ENCODE assay signal across 9 cellular contexts in the genomic region with DNA sequence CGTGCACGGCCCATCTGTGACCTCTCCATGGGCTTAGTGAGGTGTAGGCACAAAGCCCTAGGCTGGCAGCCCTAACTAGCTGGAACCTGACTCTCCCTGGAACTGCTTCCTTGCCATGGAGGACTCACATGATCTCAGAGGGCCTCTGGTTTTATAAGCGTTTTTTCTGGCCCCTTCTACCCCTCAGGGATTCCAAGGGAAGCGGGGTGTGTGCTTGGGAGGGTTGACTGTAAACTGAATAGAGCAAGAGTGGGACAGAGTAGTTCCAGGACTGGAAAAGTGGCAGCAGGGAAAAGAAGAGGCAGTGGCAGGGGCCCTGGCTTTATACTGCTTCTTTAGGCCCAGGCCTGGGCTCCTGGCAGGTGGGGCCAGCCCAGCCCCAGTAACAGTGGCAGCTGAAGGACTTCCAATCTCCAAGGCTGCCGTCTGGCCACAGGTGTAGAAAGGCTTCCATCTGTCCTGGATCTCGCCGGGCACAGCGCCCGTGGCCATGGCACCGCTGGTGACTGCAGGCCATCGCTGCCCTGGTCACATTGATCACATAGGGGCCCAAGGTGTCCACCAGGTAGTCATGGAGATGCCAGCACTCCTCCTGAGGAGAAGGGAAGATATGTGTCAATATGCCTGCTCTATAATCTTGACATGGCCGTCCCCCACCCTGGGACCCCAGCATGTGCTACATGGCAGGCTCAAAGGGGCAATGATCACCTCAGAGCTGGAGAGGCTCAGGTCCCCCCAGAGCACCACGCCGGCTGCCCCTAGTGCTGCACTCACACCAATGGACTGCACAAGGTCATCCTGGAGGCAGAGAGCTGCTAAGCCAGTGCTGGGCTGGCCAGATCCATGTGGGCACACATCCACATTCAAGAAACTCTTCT. TPM values are rescaled to one million over a fixed set of nuclear protein-coding genes. Genes with fewer than 3 reads are reported as not detected.
DNase-seq lines count a peak whose midpoint lies in the region; ATAC-seq and TF ChIP-seq lines count a peak whose summit lies in the region.
"Had no signal": no experiment of that assay in that cellular context is flagged by ENCODE, and none has a peak within 500 bp of the region (broad histone marks: within the 10 kb centered on the region; RNA-seq: fewer than 3 reads in every experiment).

No MANE protein-coding gene starts in this region.

- peak overlapping the region; percentile 68 for H3K4me3 Mint-ChIP-seq in mesothelial cell of epicardium

- no peak for TF ChIP-seq CTCF in cardiac muscle cell (IDR thresholded peaks at IDR 0.05; ENCODE audit: low read depth, low read length)
- no peak for TF ChIP-seq CTCF in cardiac fibroblast (IDR thresholded peaks at IDR 0.05; ENCODE audit: low read depth, low read length)
- TF ChIP-seq CTCF in mesothelial cell of epicardium (IDR thresholded peaks at IDR 0.05; ENCODE audit: unreplicated experiment): no peak
- TF ChIP-seq CTCF in vagina (IDR thresholded peaks at IDR 0.05): no peak

- peaks cover 16% of the 10 kb centered on the region for H3K4me1 Mint-ChIP-seq in mesothelial cell of epicardium

- H3K4me1 ChIP-seq in cardiac muscle cell (ENCODE audit: low read depth) (peaks cover 4% of the 10 kb centered on the region), vagina (peaks cover 36% of the 10 kb centered on the region)

- H3K27ac Mint-ChIP-seq in mesothelial cell of epicardium: peak overlapping the region; percentile 94

- H3K9me3 Mint-ChIP-seq in mesothelial cell of epicardium: no peaks in the 10 kb centered on the region

- H3K4me3 ChIP-seq in cardiac muscle cell: peak overlapping the region; percentile 9
- H3K4me3 ChIP-seq in cardiac fibroblast (replicated peaks in 1 of 2; ENCODE audit: low read depth in 2 of 2, low read length in 2 of 2): peak overlapping the region; percentile 43 to 89
- peak overlapping the region; percentile 77 to 84 for H3K4me3 ChIP-seq in vagina

- intact Hi-C loops in cardiac septum (cut with DNase I): no loop called here
- intact Hi-C loops in vagina (cut with DNase I): no loop called here

- H3K27me3 ChIP-seq in cardiac muscle cell (no peaks in the 10 kb centered on the region), vagina (no peaks in the 10 kb centered on the region)

- no peaks in the 10 kb centered on the region for H3K27me3 Mint-ChIP-seq in mesothelial cell of epicardium (ENCODE audit: low read depth)

- no peaks in the 10 kb centered on the region for H3K36me3 ChIP-seq in cardiac muscle cell
- H3K36me3 ChIP-seq in vagina: peaks cover 0 to 27% of the 10 kb centered on the region in 2 donors

- DNase-seq in cardiac muscle cell (ENCODE audit: low read depth in 1 of 2, low spot score in 1 of 2): no peak
- no peak for DNase-seq in cardiac septum (ENCODE audit: low spot score)
- no peak for DNase-seq in cardiac fibroblast (ENCODE audit: low read depth in 2 of 2)
- DNase-seq in mesothelial cell of epicardium (ENCODE audit: low spot score in 2 of 2, unreplicated experiment in 2 of 2): no peak
- no peak for DNase-seq in vagina (ENCODE audit: extremely low spot score in 2 of 2)
- DNase-seq in NCI-H526 (lab: John Stamatoyannopoulos, UW): no peak
- no peak for DNase-seq in NCI-H146 (lab: John Stamatoyannopoulos, UW)

- H3K9me3 ChIP-seq in cardiac muscle cell (ENCODE audit: low read depth) (no peaks in the 10 kb centered on the region), vagina (no peaks in the 10 kb centered on the region)

- no peak for ATAC-seq in HG03521 (IDR thresholded peaks at IDR 0.05; ENCODE audit: unreplicated experiment)

- peaks cover 1% of the 10 kb centered on the region for H3K36me3 Mint-ChIP-seq in mesothelial cell of epicardium

- TF ChIP-seq POLR2A in vagina (IDR thresholded peaks at IDR 0.05): no peak

- H3K27ac ChIP-seq in cardiac muscle cell: peak overlapping the region; percentile 52
- peak overlapping the region; percentile 68 for H3K27ac ChIP-seq in vagina

RNA-seq across cellular contexts. Expression of a gene that starts 0.9 kb away (rescaled TPM):
- total RNA-seq in cardiac muscle cell: 61.0 and 75.3 TPM in 2 replicates
- polyA plus RNA-seq in cardiac muscle cell: 106 and 110 TPM in 2 replicates
- 45.7 TPM for total RNA-seq in cardiac septum
- total RNA-seq in mesothelial cell of epicardium: 40.2 to 47.3 TPM (median 46.9 TPM) in 3 replicates
- total RNA-seq in vagina: 37.3 TPM

RNA-seq across cellular contexts. Expression of a gene that starts 6.0 kb away (rescaled TPM):
- 3.6 and 6.4 TPM in 2 replicates for total RNA-seq in cardiac muscle cell
- 2.4 and 6.2 TPM in 2 replicates for polyA plus RNA-seq in cardiac muscle cell
- total RNA-seq in cardiac septum: 1.3 TPM
- 2.9 to 3.0 TPM (median 2.9 TPM) in 3 replicates for total RNA-seq in mesothelial cell of epicardium
- total RNA-seq in vagina: 8.1 TPM

RNA-seq across cellular contexts. Expression of a gene that starts 6.0 kb away (rescaled TPM):
- total RNA-seq in cardiac muscle cell: 28.5 and 40.4 TPM in 2 replicates
- 35.6 and 39.0 TPM in 2 replicates for polyA plus RNA-seq in cardiac muscle cell
- 8.5 TPM for total RNA-seq in cardiac septum
- 14.5 to 17.3 TPM (median 15.4 TPM) in 3 replicates for total RNA-seq in mesothelial cell of epicardium
- 10.1 TPM for total RNA-seq in vagina

RNA-seq across cellular contexts. Expression of a gene that starts 10.2 kb away (rescaled TPM):
- total RNA-seq in cardiac muscle cell (3.4 and 5.0 TPM in 2 replicates), cardiac septum (51.6 TPM), mesothelial cell of epicardium (2.4 to 3.5 TPM (median 2.7 TPM) in 3 replicates), vagina (17.7 TPM)
- polyA plus RNA-seq in cardiac muscle cell: 3.3 and 4.3 TPM in 2 replicates

RNA-seq across cellular contexts. Expression of a gene that starts 14.3 kb away (rescaled TPM):
- total RNA-seq in cardiac muscle cell: 26.4 and 29.2 TPM in 2 replicates
- polyA plus RNA-seq in cardiac muscle cell: 16.4 and 18.1 TPM in 2 replicates
- total RNA-seq in cardiac septum: 25.7 TPM
- total RNA-seq in mesothelial cell of epicardium: 0.38 to 0.51 TPM (median 0.50 TPM) in 3 replicates
- not detected for total RNA-seq in vagina
- total RNA-seq: T-helper 1 cell treated with Interleukin-12 subunit alpha and Interleukin-12 subunit beta and Interleukin-4 antibody, amounts not matched to agents 30 ng/mL and 1 ng/mL, for 36 hours had no signal

Comparison
In these comparisons a context has a peak if more than half of its experiments do, and no peak if none do; other contexts are left out.
1. H3K4me3 ChIP-seq: peak in every context shown above with its lines; median percentile 80 in vagina; 66 in cardiac fibroblast; 9 in cardiac muscle cell.